In the genomic region with DNA sequence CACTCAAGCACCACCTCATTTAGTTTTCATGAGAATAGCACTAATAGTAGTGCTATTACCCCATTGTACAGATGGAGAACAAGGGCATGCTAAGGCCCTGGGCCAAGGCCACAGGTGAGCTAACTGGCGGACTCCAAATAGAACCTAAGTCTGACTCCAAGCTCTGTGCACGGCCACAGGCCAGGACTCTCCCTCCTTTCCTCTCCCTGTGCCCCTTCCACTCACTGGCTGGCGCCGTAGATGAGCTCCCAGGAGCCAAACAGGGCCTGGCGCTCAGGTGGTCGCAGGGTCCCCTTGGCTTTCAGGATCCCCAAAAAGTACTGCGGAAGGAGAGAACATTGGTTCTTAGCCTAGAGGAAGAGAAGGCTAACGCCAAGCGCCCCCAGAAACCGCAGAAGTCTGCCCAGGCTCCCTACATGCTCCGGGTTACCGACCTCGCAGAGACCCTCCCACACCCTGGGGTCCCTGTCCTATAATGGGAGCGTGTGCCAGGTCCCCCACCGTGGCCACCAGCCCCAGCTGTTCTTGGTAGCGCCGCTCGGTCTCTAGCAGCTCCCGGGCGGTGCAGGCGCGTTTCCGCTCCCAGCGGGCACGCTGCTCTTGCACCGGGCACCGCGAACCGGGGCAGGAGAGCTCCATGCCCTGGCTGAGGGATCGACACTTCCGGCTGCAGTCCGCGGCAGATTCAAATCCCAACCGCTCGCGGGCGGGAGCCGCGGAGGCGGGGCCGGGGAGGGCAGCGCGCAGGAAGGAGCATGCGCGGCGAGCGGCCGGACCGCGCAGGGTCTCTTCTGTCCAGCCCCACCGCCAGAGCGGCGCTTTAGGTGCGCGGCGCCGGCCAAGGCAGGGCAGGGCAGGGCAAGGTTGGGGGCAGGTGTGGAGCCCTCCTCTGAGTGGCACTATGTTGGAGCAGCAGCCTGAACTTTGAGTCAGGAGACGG, we compare ENCODE assay signal across 8 cellular contexts. TPM values are rescaled to one million over a fixed set of nuclear protein-coding genes. Genes with fewer than 3 reads are reported as not detected.
DNase-seq lines count a peak whose midpoint lies in the region; ATAC-seq and TF ChIP-seq lines count a peak whose summit lies in the region.

A gene with protein sequence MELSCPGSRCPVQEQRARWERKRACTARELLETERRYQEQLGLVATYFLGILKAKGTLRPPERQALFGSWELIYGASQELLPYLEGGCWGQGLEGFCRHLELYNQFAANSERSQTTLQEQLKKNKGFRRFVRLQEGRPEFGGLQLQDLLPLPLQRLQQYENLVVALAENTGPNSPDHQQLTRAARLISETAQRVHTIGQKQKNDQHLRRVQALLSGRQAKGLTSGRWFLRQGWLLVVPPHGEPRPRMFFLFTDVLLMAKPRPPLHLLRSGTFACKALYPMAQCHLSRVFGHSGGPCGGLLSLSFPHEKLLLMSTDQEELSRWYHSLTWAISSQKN (minus strand): TSS at position 665 of the 940 bp plus-strand sequence. CDS start 26 bp downstream, at position 639.

- WGBS in mesenchymal stem cell, result 7% methylated on average over 57 of the region's 58 CpGs

- H3K36me3 ChIP-seq in CD8-positive, alpha-beta T cell (ENCODE audit: insufficient read depth, low read length), result peaks cover 6% of the 10 kb centered on the region
- peaks cover 18 to 30% of the 10 kb centered on the region in 2 experiments for H3K36me3 ChIP-seq in mesenchymal stem cell (ENCODE audit: control insufficient read depth in 1 of 2, insufficient read depth in 2 of 2, low read depth in 1 of 2, low read length in 2 of 2)

- H3K27me3 Mint-ChIP-seq in CD8-positive, alpha-beta T cell (ENCODE audit: low read depth), result no peaks in the 10 kb centered on the region
- H3K27me3 Mint-ChIP-seq in activated CD8-positive, alpha-beta T cell treated with anti-CD3 and anti-CD28 coated beads for 36 hours, result no peaks in the 10 kb centered on the region
- no peaks in the 10 kb centered on the region for H3K27me3 Mint-ChIP-seq in effector memory CD8-positive, alpha-beta T cell

- H3K36me3 Mint-ChIP-seq in CD8-positive, alpha-beta T cell, result peaks cover 16% of the 10 kb centered on the region
- peaks cover 33% of the 10 kb centered on the region for H3K36me3 Mint-ChIP-seq in activated CD8-positive, alpha-beta T cell treated with anti-CD3 and anti-CD28 coated beads for 36 hours (ENCODE audit: low read depth)
- peaks cover 24% of the 10 kb centered on the region for H3K36me3 Mint-ChIP-seq in effector memory CD8-positive, alpha-beta T cell (ENCODE audit: insufficient read depth)

- peak within 1 kb of the TSS; percentile 79 for H4K91ac ChIP-seq in mesenchymal stem cell (ENCODE audit: low read length)

- peaks cover 43% of the 10 kb centered on the region for H3K4me1 ChIP-seq in CD8-positive, alpha-beta T cell (ENCODE audit: insufficient read depth, low read length)
- H3K4me1 ChIP-seq in mesenchymal stem cell (ENCODE audit: control insufficient read depth, insufficient read depth, low read depth, low read length), result peaks cover 23% of the 10 kb centered on the region

- H3K9me3 ChIP-seq in CD8-positive, alpha-beta T cell (ENCODE audit: low read length), result no peaks in the 10 kb centered on the region
- H3K9me3 ChIP-seq in mesenchymal stem cell (ENCODE audit: control insufficient read depth, low read length), result no peaks in the 10 kb centered on the region

- peak within 1 kb of the TSS; percentile 78 to 83 for H3K18ac ChIP-seq in mesenchymal stem cell (ENCODE audit: low read depth in 1 of 2, low read length in 2 of 2)

- no peak within 1 kb of the TSS for H2BK5ac ChIP-seq in mesenchymal stem cell (ENCODE audit: low read depth, low read length, poor library complexity, severe bottlenecking)

- H2AFZ ChIP-seq in mesenchymal stem cell (ENCODE audit: low read depth, low read length), result peak within 1 kb of the TSS; percentile 95

- H3K4me1 Mint-ChIP-seq in CD8-positive, alpha-beta T cell (ENCODE audit: low read depth), result peaks cover 53% of the 10 kb centered on the region
- peaks cover 40% of the 10 kb centered on the region for H3K4me1 Mint-ChIP-seq in activated CD8-positive, alpha-beta T cell treated with anti-CD3 and anti-CD28 coated beads for 36 hours (ENCODE audit: low read depth)
- peaks cover 48 to 49% of the 10 kb centered on the region in 2 donors for H3K4me1 Mint-ChIP-seq in effector memory CD8-positive, alpha-beta T cell (ENCODE audit: low read depth in 2 of 2)

- peak within 1 kb of the TSS; percentile 70 to 91 for H3K4ac ChIP-seq in mesenchymal stem cell (ENCODE audit: low read depth in 1 of 2, low read length in 2 of 2)

- no peaks in the 10 kb centered on the region for H3K9me3 Mint-ChIP-seq in CD8-positive, alpha-beta T cell
- no peaks in the 10 kb centered on the region for H3K9me3 Mint-ChIP-seq in activated CD8-positive, alpha-beta T cell treated with anti-CD3 and anti-CD28 coated beads for 36 hours
- no peaks in the 10 kb centered on the region for H3K9me3 Mint-ChIP-seq in effector memory CD8-positive, alpha-beta T cell

- H3K27me3 ChIP-seq in CD8-positive, alpha-beta T cell (ENCODE audit: insufficient read depth, low read length), result no peaks in the 10 kb centered on the region
- no peaks in the 10 kb centered on the region for H3K27me3 ChIP-seq in mesenchymal stem cell (ENCODE audit: control insufficient read depth in 1 of 2, insufficient read depth in 1 of 2, low read length in 2 of 2)

- POLR2A ChIA-PET in CD8-positive, alpha-beta T cell (lab: Charles Lee), result interaction anchor here (1.7 to 3.0 kb wide), 3 partner anchors 17 to 150 kb away, joined by 4 to 34 read pairs (median 8); a partner anchor contains a TSS
- POLR2A ChIA-PET in activated CD8-positive, alpha-beta T cell treated with anti-CD3 and anti-CD28 coated beads for 36 hours (lab: Charles Lee), result interaction anchor here (0.6 to 3.3 kb wide), 14 partner anchors 9 to 91 kb away, joined by 3 to 12 read pairs (median 4); a partner anchor contains a TSS

- DNase-seq in CD8-positive, alpha-beta T cell, result peak in 6 of 7 experiments; percentile 54 to 77 (median 56)
- DNase-seq in NCI-H82 (lab: John Stamatoyannopoulos, UW) (peak; percentile 83), mesenchymal stem cell (peak; percentile 77)
- DNase-seq in activated CD8-positive, alpha-beta T cell treated with anti-CD3 and anti-CD28 coated beads for 36 hours, result peak; percentile 80
- peak; percentile 47 to 60 (median 57) for DNase-seq in effector memory CD8-positive, alpha-beta T cell
- DNase-seq in stimulated activated CD8-positive, alpha-beta memory T cell treated with anti-CD3 and anti-CD28 coated beads, Interleukin-4, amount 100 ng/mL, for 24 hours (ENCODE audit: low read depth), result peak; percentile 61

- peak within 1 kb of the TSS; percentile 97 for H3K4me2 ChIP-seq in mesenchymal stem cell (ENCODE audit: low read length, poor library complexity, severe bottlenecking)

- H3K9ac ChIP-seq in mesenchymal stem cell (ENCODE audit: low read length), result peak within 1 kb of the TSS; percentile 81

- peaks cover 16% of the 10 kb centered on the region for H3K79me1 ChIP-seq in mesenchymal stem cell (replicated peaks; ENCODE audit: low read length, poor library complexity, severe bottlenecking)

- H3K4me3 Mint-ChIP-seq in CD8-positive, alpha-beta T cell, result peak within 1 kb of the TSS; percentile 82
- H3K4me3 Mint-ChIP-seq in activated CD8-positive, alpha-beta T cell treated with anti-CD3 and anti-CD28 coated beads for 36 hours, result peak within 1 kb of the TSS; percentile 84
- peak within 1 kb of the TSS; percentile 86 to 89 for H3K4me3 Mint-ChIP-seq in effector memory CD8-positive, alpha-beta T cell

- peak within 1 kb of the TSS; percentile 93 for H4K8ac ChIP-seq in mesenchymal stem cell (ENCODE audit: low read length)

- CTCF ChIA-PET in CD8-positive, alpha-beta T cell (lab: Charles Lee), result interaction anchor here (0.9 to 14.4 kb wide), 17 partner anchors 10 to 238 kb away, joined by 3 to 193 read pairs (median 4); a partner anchor contains a TSS
- CTCF ChIA-PET in activated CD8-positive, alpha-beta T cell treated with anti-CD3 and anti-CD28 coated beads for 36 hours (lab: Charles Lee), result interaction anchor here (0.8 to 24.5 kb wide), 18 partner anchors 11 to 125 kb away, joined by 3 to 313 read pairs (median 5); a partner anchor contains a TSS

- H2BK120ac ChIP-seq in mesenchymal stem cell (ENCODE audit: low read depth, low read length), result peak within 1 kb of the TSS; percentile 59

- peak within 1 kb of the TSS; percentile 28 to 33 for H2BK12ac ChIP-seq in mesenchymal stem cell (ENCODE audit: low read length in 2 of 2)

- H3K27ac ChIP-seq in CD8-positive, alpha-beta T cell (ENCODE audit: low read depth, low read length), result no peak within 1 kb of the TSS
- no peak within 1 kb of the TSS for H3K27ac ChIP-seq in mesenchymal stem cell (ENCODE audit: low read length, poor library complexity, severe bottlenecking)

- H3K4me3 ChIP-seq in CD8-positive, alpha-beta T cell (ENCODE audit: low read depth, low read length), result peak within 1 kb of the TSS; percentile 77
- peak within 1 kb of the TSS; percentile 58 to 86 for H3K4me3 ChIP-seq in mesenchymal stem cell (ENCODE audit: insufficient read depth in 1 of 2, low read depth in 1 of 2, low read length in 2 of 2)

- H2AK5ac ChIP-seq in mesenchymal stem cell (ENCODE audit: low read length, severe bottlenecking), result peak within 1 kb of the TSS; percentile 39

- peak within 1 kb of the TSS; percentile 82 for H3K27ac Mint-ChIP-seq in CD8-positive, alpha-beta T cell
- peak within 1 kb of the TSS; percentile 63 for H3K27ac Mint-ChIP-seq in activated CD8-positive, alpha-beta T cell treated with anti-CD3 and anti-CD28 coated beads for 36 hours
- H3K27ac Mint-ChIP-seq in effector memory CD8-positive, alpha-beta T cell, result peak within 1 kb of the TSS; percentile 82 to 100

- peak; percentile 69 for ATAC-seq in CD8-positive, alpha-beta T cell
- ATAC-seq in GM19372 (IDR thresholded peaks at IDR 0.05; ENCODE audit: low read depth, unreplicated experiment), result peak; percentile 88
- ATAC-seq in HG03521 (IDR thresholded peaks at IDR 0.05; ENCODE audit: unreplicated experiment), result peak; percentile 60
- peak; percentile 89 for ATAC-seq in activated CD8-positive, alpha-beta T cell treated with anti-CD3 and anti-CD28 coated beads for 36 hours
- ATAC-seq in effector memory CD8-positive, alpha-beta T cell (replicated peaks), result peak; percentile 62

- peak within 1 kb of the TSS in 1 of 2 experiments; percentile 90 for H3K23ac ChIP-seq in mesenchymal stem cell (ENCODE audit: low read length in 2 of 2)

- peak within 1 kb of the TSS; percentile 70 for H2BK15ac ChIP-seq in mesenchymal stem cell (ENCODE audit: low read depth, poor library complexity, severe bottlenecking)

- H3K14ac ChIP-seq in mesenchymal stem cell (ENCODE audit: low read length in 2 of 2), result peak within 1 kb of the TSS in 1 of 2 experiments; percentile 48

- TF ChIP-seq CTCF in CD8-positive, alpha-beta T cell (IDR thresholded peaks at IDR 0.05), result no peak
- no peak for TF ChIP-seq CTCF in activated CD8-positive, alpha-beta T cell treated with anti-CD3 and anti-CD28 coated beads for 36 hours (IDR thresholded peaks at IDR 0.05)

- intact Hi-C loops in CD8-positive, alpha-beta T cell (cut with DNase I, micrococcal nuclease), result loop anchor here in 1 of 2 experiments (1.0 kb wide), 1 partner anchor 8 kb away; no protein-coding TSS in a partner anchor
- intact Hi-C loops in activated CD8-positive, alpha-beta T cell treated with anti-CD3 and anti-CD28 coated beads for 36 hours (cut with micrococcal nuclease), result no loop called here

RNA-seq across cellular contexts. Expression of the gene that starts here (rescaled TPM):
- total RNA-seq in CD8-positive, alpha-beta T cell, result under 1 TPM; 0.25 to 0.35 TPM
- total RNA-seq in activated CD8-positive, alpha-beta T cell treated with anti-CD3 and anti-CD28 coated beads for 36 hours, result 10 to 100 TPM; 16.0 to 19.9 TPM
- polyA plus RNA-seq in mesenchymal stem cell (2013, experiment 1 of 2), result 0.81 TPM
- 0.73 TPM for polyA plus RNA-seq in mesenchymal stem cell (2013, experiment 2 of 2)

Comparison
In these comparisons a context has a peak if more than half of its experiments do, and no peak if none do; other contexts are left out.
1. RNA of the gene that starts here (total RNA-seq): 16.0 to 19.9 TPM in activated CD8-positive, alpha-beta T cell treated with anti-CD3 and anti-CD28 coated beads for 36 hours; 0.25 to 0.35 TPM in CD8-positive, alpha-beta T cell; every median in the first group is over 10 times any median in the second.
2. Peak in DNase-seq, ATAC-seq and H3K4me3 ChIP-seq in CD8-positive, alpha-beta T cell; RNA of the gene not detected or under 1 TPM.
3. Peak in every context shown above with its lines, with median percentiles within 50 percentile points of each other: ATAC-seq, DNase-seq, H3K27ac Mint-ChIP-seq and H3K4me3 Mint-ChIP-seq.